Comparison of ENCODE assay signal across 8 cellular contexts in the genomic region with DNA sequence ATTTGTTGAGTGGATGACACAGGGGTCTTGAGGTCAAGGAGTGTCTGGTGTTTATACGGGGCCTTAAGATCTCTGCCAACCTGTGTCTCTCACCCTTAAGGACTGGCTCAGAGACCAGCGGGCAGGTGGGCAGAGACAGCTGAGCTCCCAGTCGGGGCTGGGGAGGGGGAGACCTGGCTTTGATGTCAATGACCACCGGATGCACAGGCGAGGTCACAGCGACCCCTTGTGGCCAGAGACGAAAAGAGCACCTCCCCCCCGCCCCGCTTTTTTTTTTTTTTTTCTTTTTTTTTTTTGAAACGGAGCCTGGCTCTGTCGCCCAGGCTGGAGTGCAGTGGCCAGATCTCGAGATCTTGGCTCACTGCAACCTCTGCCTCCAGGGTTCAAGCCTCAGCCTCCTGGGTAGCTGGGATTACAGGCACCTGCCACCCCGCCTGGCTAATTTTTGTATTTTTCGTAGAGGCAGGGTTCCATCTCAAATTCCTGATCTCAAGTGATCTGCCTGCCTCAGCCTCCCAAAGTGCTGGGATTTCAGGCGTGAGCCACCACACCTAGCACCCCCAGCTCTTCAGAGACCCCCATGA. TPM values are rescaled to one million over a fixed set of nuclear protein-coding genes. Genes with fewer than 3 reads are reported as not detected.
A peak's percentile ranks its signal among the peaks of the same experiment; 100 is the strongest.
DNase-seq lines count a peak whose midpoint lies in the region; ATAC-seq, FAIRE-seq and TF ChIP-seq lines count a peak whose summit lies in the region.

No MANE protein-coding gene starts in this region.

- CTCF ChIA-PET in A673 (lab: Charles Lee), result interaction anchor here (0.7 kb wide), 3 partner anchors 13 to 280 kb away, joined by 6 to 8 read pairs (median 6); no protein-coding TSS in a partner anchor

- H3K4me3 ChIP-seq in A673 (ENCODE audit: low read depth, low read length, poor library complexity, severe bottlenecking) (no peak overlapping the region), bronchial epithelial cell (ENCODE audit: low read depth, low read length) (no peak overlapping the region)

- no peak for FAIRE-seq in bronchial epithelial cell (lab: Jason Lieb, UNC)

- DNase-seq in A673 (ENCODE audit: low spot score) (peak; percentile 34), EL (peak; percentile 9), NCI-H69 (lab: John Stamatoyannopoulos, UW) (peak; percentile 57), bronchial epithelial cell (ENCODE audit: low read depth) (no peak), natural killer cell (peak; percentile 32)

- H3K4me1 ChIP-seq in A673 (ENCODE audit: insufficient read depth, low read length, poor library complexity, severe bottlenecking), result no peaks in the 10 kb centered on the region

- H3K36me3 ChIP-seq in A673 (ENCODE audit: insufficient read depth, low read length, poor library complexity, severe bottlenecking) (no peaks in the 10 kb centered on the region), bronchial epithelial cell (ENCODE audit: control insufficient read depth, insufficient read depth, low read length) (peaks cover 4% of the 10 kb centered on the region)

- no peak overlapping the region for H3K27ac ChIP-seq in A673 (ENCODE audit: low read depth, low read length, poor library complexity, severe bottlenecking)

- peak; percentile 82 for TF ChIP-seq CTCF in A673 (conservative IDR thresholded peaks at IDR 0.05; ENCODE audit: low read depth, low read length)
- peak; percentile 80 for TF ChIP-seq CTCF in bronchial epithelial cell (IDR thresholded peaks at IDR 0.05; ENCODE audit: insufficient read depth, low read length, severe bottlenecking)
- peak; percentile 78 for TF ChIP-seq CTCF in natural killer cell (IDR thresholded peaks at IDR 0.05)

- no peak overlapping the region for H3K4me3 Mint-ChIP-seq in natural killer cell

- BruUV-seq in A673 (replicated peaks; lab: Mats Ljungman, UMichigan), result no TSS peak

- intact Hi-C loops in A673 (cut with micrococcal nuclease; ENCODE audit: unreplicated experiment), result loop anchor here (1.0 to 10.0 kb wide), 3 partner anchors 73 to 387 kb away; no protein-coding TSS in a partner anchor
- intact Hi-C loops in natural killer cell (cut with micrococcal nuclease), result loop anchor here (5.0 to 10.0 kb wide), 2 partner anchors 72 to 160 kb away; no protein-coding TSS in a partner anchor

- peaks cover 16 to 22% of the 10 kb centered on the region in 2 donors for H3K4me1 Mint-ChIP-seq in natural killer cell

- no peaks in the 10 kb centered on the region for H3K9me3 ChIP-seq in A673 (ENCODE audit: low read depth, low read length, poor library complexity, severe bottlenecking)

- H3K9me3 Mint-ChIP-seq in natural killer cell, result no peaks in the 10 kb centered on the region

- POLR2A ChIA-PET in A673 (lab: Charles Lee; ENCODE audit: low non-redundant PET), result no interaction called here

- no peaks in the 10 kb centered on the region for H3K36me3 Mint-ChIP-seq in natural killer cell

- no peaks in the 10 kb centered on the region for H3K27me3 Mint-ChIP-seq in natural killer cell (ENCODE audit: low read depth in 2 of 2)

- H3K27ac Mint-ChIP-seq in natural killer cell, result no peak overlapping the region

- H3K27me3 ChIP-seq in A673 (replicated peaks; ENCODE audit: insufficient read depth, low read depth, low read length, poor library complexity) (no peaks in the 10 kb centered on the region), bronchial epithelial cell (ENCODE audit: control insufficient read depth, insufficient read depth, low read length) (peaks cover 7% of the 10 kb centered on the region)

- ATAC-seq in natural killer cell, result peak in 1 of 3 donors; percentile 32
- ATAC-seq in GM19035 (IDR thresholded peaks at IDR 0.05; ENCODE audit: unreplicated experiment), result no peak
- no peak for ATAC-seq in GM21526 (IDR thresholded peaks at IDR 0.05; ENCODE audit: low FRiP score, unreplicated experiment)
- no peak for ATAC-seq in HG03196 (IDR thresholded peaks at IDR 0.05; ENCODE audit: unreplicated experiment)

RNA-seq across cellular contexts. Expression of gene KLK14, which starts 12.1 kb away (rescaled TPM):
- total RNA-seq in A673 (2021) (1.0 and 1.2 TPM in 2 replicates), bronchial epithelial cell (not detected in 2 replicates), natural killer cell (1 to 10 TPM in 2 of 3 donors, under 1 TPM in 1; 0.64 to 1.3 (median 1.1) TPM)

RNA-seq across cellular contexts. Expression of gene CTU1, which starts 13.4 kb away (rescaled TPM):
- total RNA-seq in A673 (2021), result 11.8 and 13.4 TPM in 2 replicates
- total RNA-seq in bronchial epithelial cell, result 7.3 and 7.6 TPM in 2 replicates
- 1 to 10 TPM; 2.5 to 6.5 (median 3.8) TPM for total RNA-seq in natural killer cell

RNA-seq across cellular contexts. Expression of gene KLK13, which starts 29.9 kb away (rescaled TPM):
- total RNA-seq in A673 (2021) (not detected in 2 replicates), bronchial epithelial cell (0.26 and 0.51 TPM in 2 replicates), natural killer cell (not detected)

RNA-seq across cellular contexts. Expression of gene SIGLEC9, which starts 29.9 kb away (rescaled TPM):
- not detected in 2 replicates for total RNA-seq in A673 (2021)
- total RNA-seq in bronchial epithelial cell, result not detected in 2 replicates
- 10 to 100 TPM; 13.0 to 15.3 (median 13.8) TPM for total RNA-seq in natural killer cell

RNA-seq across cellular contexts. Expression of gene SIGLEC7, which starts 47.3 kb away (rescaled TPM):
- not detected in 2 replicates for total RNA-seq in A673 (2021)
- total RNA-seq in bronchial epithelial cell, result not detected in 2 replicates
- 10 to 100 TPM; 48.6 to 56.0 (median 49.5) TPM for total RNA-seq in natural killer cell
